ENCODE assay signal across 27 cellular contexts in the genomic region with DNA sequence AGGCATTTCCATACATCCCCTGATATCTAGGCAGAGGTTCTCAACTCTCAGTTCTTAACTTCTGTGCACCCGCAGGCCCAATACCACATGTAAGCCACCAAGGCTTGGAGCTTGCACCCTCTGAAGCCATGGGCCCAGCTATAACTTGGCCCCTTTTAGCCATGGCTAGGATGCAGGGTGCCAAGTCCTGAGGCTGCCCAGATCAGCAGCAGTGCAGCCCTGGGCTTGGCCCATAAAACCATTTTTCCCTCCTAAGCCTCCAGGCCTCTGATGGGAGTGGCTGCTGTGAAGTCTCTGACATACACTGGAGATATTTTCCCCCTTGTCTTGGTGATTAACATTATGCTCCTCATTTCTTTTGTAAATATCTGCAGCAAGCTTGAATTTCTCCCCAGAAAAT.
"Had no signal": no experiment of that assay in that cellular context is flagged by ENCODE, and none has a peak within 500 bp of the region (broad histone marks: within the 10 kb centered on the region; RNA-seq: fewer than 3 reads in every experiment).

No MANE protein-coding gene starts in this region.

- H3K27ac ChIP-seq: stomach, suprapubic skin, testis, thoracic aorta, thyroid gland, tibial artery, tibial nerve, transverse colon, upper lobe of left lung, upper lobe of right lung, uterus, vagina had no signal

- ATAC-seq: stimulated activated effector memory CD8-positive, alpha-beta T cell treated with anti-CD3 and anti-CD28 coated beads, Interleukin-12 subunit alpha, Interleukin-12 subunit beta, amount 100 ng/mL, for 72 hours; stimulated activated memory B cell treated with anti-CD40 and anti-IgM and Interleukin-4, amounts not matched to agents 10 μg/mL and 1 μg/mL and 100 μg/mL, for 72 hours; stimulated activated naive B cell treated with anti-CD40 and anti-IgM and Interleukin-4, amounts not matched to agents 10 μg/mL and 1 μg/mL and 100 μg/mL, for 72 hours; stimulated activated naive CD8-positive, alpha-beta T cell treated with anti-CD3 and anti-CD28 coated beads, Interleukin-15, amount 100 ng/mL, for 72 hours; stimulated activated naive CD8-positive, alpha-beta T cell treated with anti-CD3 and anti-CD28 coated beads, Interleukin-15, Interleukin-2, amounts not matched to agents 100 U/mL and 50 U/mL, for 24 hours; upper lobe of right lung had no signal

- H3K27me3 ChIP-seq: stomach, suprapubic skin, testis, thyroid gland, tibial artery, tibial nerve, transverse colon, upper lobe of left lung, upper lobe of right lung, uterus, vagina had no signal

- H3K4me3 ChIP-seq: stomach, suprapubic skin, testis, thoracic aorta, thyroid gland, tibial artery, tibial nerve, transverse colon, upper lobe of left lung, upper lobe of right lung, uterus, vagina had no signal

- H3K9me3 ChIP-seq: suprapubic skin, testis, thoracic aorta, thyroid gland, tibial artery, transverse colon, upper lobe of right lung, uterus, vagina had no signal

- H3K36me3 ChIP-seq: stomach, suprapubic skin, thoracic aorta, thyroid gland, tibial artery, tibial nerve, transverse colon, upper lobe of left lung, upper lobe of right lung, uterus, vagina had no signal

- H3K4me1 ChIP-seq: stomach, suprapubic skin, testis, thyroid gland, tibial artery, tibial nerve, transverse colon, upper lobe of left lung, upper lobe of right lung, uterus, vagina had no signal

- FAIRE-seq: urothelium cell line had no signal

- DNase-seq: stimulated activated CD4-positive, alpha-beta T cell treated with anti-CD3 and anti-CD28 coated beads, Interleukin-2, amount 100 ng/mL, for 48 hours; stimulated activated CD4-positive, alpha-beta T cell treated with anti-CD3 and anti-CD28 coated beads, Interleukin-4, amount 100 ng/mL, for 1 hour; stimulated activated CD4-positive, alpha-beta T cell treated with anti-CD3 and anti-CD28 coated beads, Interleukin-4, amount 100 ng/mL, for 24 hours; stimulated activated CD4-positive, alpha-beta T cell treated with anti-CD3 and anti-CD28 coated beads, Interleukin-4, amount 100 ng/mL, for 4 hours; stimulated activated CD8-positive, alpha-beta memory T cell treated with anti-CD3 and anti-CD28 coated beads, Interleukin-4, amount 100 ng/mL, for 48 hours; stimulated activated naive B cell treated with anti-CD40 and anti-IgM and Interleukin-4, amounts not matched to agents 10 μg/mL and 1 μg/mL and 100 μg/mL, for 72 hours; stimulated activated naive CD4-positive, alpha-beta T cell; stimulated activated naive CD4-positive, alpha-beta T cell treated with Interleukin-2 at 50 U/mL for 16 hours; stimulated activated naive CD8-positive, alpha-beta T cell treated with anti-CD3 and anti-CD28 coated beads, Interleukin-15, amount 100 ng/mL, for 72 hours; stimulated activated naive CD8-positive, alpha-beta T cell treated with anti-CD3 and anti-CD28 coated beads, Interleukin-15, Interleukin-2, amounts not matched to agents 100 U/mL and 50 U/mL, for 24 hours; stomach; substantia nigra; testis; thyroid gland; tibial artery; transverse colon; trophoblast cell; upper lobe of left lung; upper lobe of right lung; uterus had no signal
